In genomic region chr1:10693497-10694273, GRCh38 we compare ENCODE assay signal across 8 cellular contexts.
DNase-seq lines count a peak whose midpoint lies in the region; ATAC-seq, FAIRE-seq and TF ChIP-seq lines count a peak whose summit lies in the region.

No MANE protein-coding gene starts in this region.

- H3K9me3 ChIP-seq in PC-9 (ENCODE audit: insufficient read depth, low read depth) (no peaks in the 10 kb centered on the region), small intestine (ENCODE audit: control insufficient read depth, low read depth) (no peaks in the 10 kb centered on the region)

- peak overlapping the region; percentile 62 for H3K4me3 ChIP-seq in PC-9
- H3K4me3 ChIP-seq in small intestine (ENCODE audit: low read depth in 1 of 2, low read length in 2 of 2): peak overlapping the region; percentile 84 to 90

- BruUV-seq in PC-9 (replicated peaks; lab: Mats Ljungman, UMichigan): no TSS peak

- POLR2A ChIA-PET in PC-9 (lab: Charles Lee; ENCODE audit: unreplicated experiment): no interaction called here

- 1% methylated on average over 37 to 79 of the region's 79 CpGs for WGBS in small intestine, 3 donors

- H3K4me2 ChIP-seq in PC-9: peak overlapping the region; percentile 74

- no peaks in the 10 kb centered on the region for H3K36me3 Mint-ChIP-seq in HFFc6 (ENCODE audit: low read depth)

- peaks cover 21% of the 10 kb centered on the region for H3K4me1 ChIP-seq in PC-9 (replicated peaks; ENCODE audit: insufficient read depth)
- peaks cover 5 to 19% of the 10 kb centered on the region in 2 donors for H3K4me1 ChIP-seq in small intestine (ENCODE audit: control insufficient read depth in 2 of 2, insufficient read depth in 1 of 2, low read depth in 1 of 2, low read length in 1 of 2)

- no peak for TF ChIP-seq CTCF in HFFc6 (IDR thresholded peaks at IDR 0.05)
- no peak for TF ChIP-seq CTCF in PC-9 (conservative IDR thresholded peaks at IDR 0.05)

- peak overlapping the region; percentile 80 for H3K4me3 Mint-ChIP-seq in HFFc6

- peaks cover 15% of the 10 kb centered on the region; the same call in 1 of the 2 replicates for H3K27me3 Mint-ChIP-seq in HFFc6 (ENCODE audit: insufficient read depth)

- H3K27me3 ChIP-seq in PC-9 (ENCODE audit: insufficient read depth, low read depth) (no peaks in the 10 kb centered on the region), small intestine (ENCODE audit: control insufficient read depth in 2 of 2, insufficient read depth in 2 of 2, low read length in 2 of 2) (no peaks in the 10 kb centered on the region)

- no peaks in the 10 kb centered on the region for H3K79me2 ChIP-seq in PC-9 (ENCODE audit: low read depth)

- ATAC-seq in esophagus mucosa (no peak), HG02884 (IDR thresholded peaks at IDR 0.05; ENCODE audit: unreplicated experiment) (no peak)

- DNase-seq in ELF-1 (ENCODE audit: low read depth, low spot score): peak; percentile 30
- DNase-seq in HFFc6: no peak
- DNase-seq in PC-9: no peak
- DNase-seq in activated gamma-delta T cell (lab: John Stamatoyannopoulos, UW): peak; percentile 39
- DNase-seq in hepatic stellate cell (ENCODE audit: low spot score): peak; percentile 63
- DNase-seq in small intestine: no peak

- no peaks in the 10 kb centered on the region for H3F3A ChIP-seq in PC-9 (ENCODE audit: insufficient read depth, low read depth)

- H3K36me3 ChIP-seq in PC-9 (ENCODE audit: low read depth) (no peaks in the 10 kb centered on the region), small intestine (ENCODE audit: control insufficient read depth in 2 of 2, insufficient read depth in 2 of 2, low read length in 2 of 2) (no peaks in the 10 kb centered on the region)

- H3K27ac ChIP-seq in PC-9 (no peak overlapping the region), small intestine (ENCODE audit: low read depth in 1 of 2, low read length in 1 of 2) (peak overlapping the region; percentile 67 to 91)

- H3K4me1 Mint-ChIP-seq in HFFc6 (ENCODE audit: low read depth): peaks cover 17% of the 10 kb centered on the region

- no peak for FAIRE-seq in small intestine (lab: Jason Lieb, UNC)

- no peak overlapping the region for H3K27ac Mint-ChIP-seq in HFFc6

- CTCF ChIA-PET in PC-9 (lab: Charles Lee): interaction anchor here (0.6 kb wide), 1 partner anchor 134 kb away, joined by 7 read pairs; no protein-coding TSS in a partner anchor

- intact Hi-C loops in PC-9 (cut with micrococcal nuclease; ENCODE audit: unreplicated experiment): loop anchor here (2.0 to 5.0 kb wide), 3 partner anchors 161 to 181 kb away; no protein-coding TSS in a partner anchor

- no peaks in the 10 kb centered on the region for H4K20me1 ChIP-seq in PC-9 (ENCODE audit: insufficient read depth)

- no peaks in the 10 kb centered on the region for H3K9me3 Mint-ChIP-seq in HFFc6

- H3K9me2 ChIP-seq in PC-9 (ENCODE audit: insufficient read depth): no peaks in the 10 kb centered on the region

- H2AFZ ChIP-seq in PC-9: no peak overlapping the region

Comparison
In these comparisons a context has a peak if more than half of its experiments do, and no peak if none do; other contexts are left out.
1. DNase-seq: peak in ELF-1 (single experiment), activated gamma-delta T cell (single experiment) and hepatic stellate cell (single experiment); none in HFFc6 (single experiment), PC-9 (0 of 2) and small intestine (single experiment).